Comparison of ENCODE assay signal across 21 cellular contexts in genomic region chr6:163314791-163315404, GRCh38.
DNase-seq lines count a peak whose midpoint lies in the region; ATAC-seq and TF ChIP-seq lines count a peak whose summit lies in the region.
"Had no signal": no experiment of that assay in that cellular context is flagged by ENCODE, and none has a peak within 500 bp of the region (broad histone marks: within the 10 kb centered on the region; RNA-seq: fewer than 3 reads in every experiment).

No MANE protein-coding gene starts in this region.

- H3K4me3 ChIP-seq in epithelial cell of esophagus (ENCODE audit: low read length) (no peak overlapping the region), neuron (ENCODE audit: low read length) (no peak overlapping the region), vagina (no peak overlapping the region)
- H3K4me3 ChIP-seq: MG63, right lobe of liver had no signal

- H3K27me3 Mint-ChIP-seq in activated CD4-positive, alpha-beta T cell treated with anti-CD3 and anti-CD28 coated beads for 36 hours = peaks cover 8% of the 10 kb centered on the region

- in situ Hi-C loops in SK-MEL-5 (cut with HindIII; ENCODE audit: low pct_unique_long_range_greater_than_20kb, low sequenced_read_pairs) = no loop called here

- CTCF ChIA-PET in activated CD4-positive, alpha-beta T cell treated with anti-CD3 and anti-CD28 coated beads for 36 hours (lab: Charles Lee) = no interaction called here

- DNase-seq in SK-MEL-5 (ENCODE audit: low read depth, low spot score) (peak; percentile 83), epithelial cell of esophagus (ENCODE audit: low read depth) (peak; percentile 15), vagina (ENCODE audit: extremely low spot score in 2 of 2) (peak; percentile 52 to 70), SW480 (ENCODE audit: low spot score) (no peak)
- DNase-seq in activated CD4-positive, alpha-beta T cell treated with anti-CD3 and anti-CD28 coated beads for 36 hours = no peak
- no peak for DNase-seq in stimulated activated CD4-positive, alpha-beta T cell treated with anti-CD3 and anti-CD28 coated beads, Interleukin-12 subunit alpha, Interleukin-12 subunit beta, amount 100 ng/mL, for 4 hours
- DNase-seq: activated CD4-positive, alpha-beta memory T cell treated with anti-CD3 and anti-CD28 coated beads for 36 hours; activated CD4-positive, CD25-positive, alpha-beta regulatory T cell; activated effector memory CD4-positive, alpha-beta T cell treated with Interleukin-2 at 50 U/mL for 16 hours; activated naive CD8-positive, alpha-beta T cell treated with anti-CD3 and anti-CD28 coated beads, Interleukin-2, amount 50 U/mL, for 24 hours; cortex of kidney; MG63; NCI-H1436; NCI-H510A treated with DMSO at 0.1 percent for 48 hours; right lobe of liver; stimulated activated CD4-positive, alpha-beta T cell treated with anti-CD3 and anti-CD28 coated beads, Interleukin-15, amount 100 ng/mL, for 24 hours; stimulated activated CD8-positive, alpha-beta memory T cell treated with anti-CD3 and anti-CD28 coated beads, Interleukin-4, amount 100 ng/mL, for 48 hours had no signal

- no peak for ATAC-seq in activated CD4-positive, alpha-beta T cell treated with anti-CD3 and anti-CD28 coated beads for 36 hours
- ATAC-seq: activated naive CD8-positive, alpha-beta T cell treated with anti-CD3 and anti-CD28 coated beads, Interleukin-2, amount 50 U/mL, for 24 hours; HCT116; right lobe of liver had no signal

- TF ChIP-seq CTCF in epithelial cell of esophagus (IDR thresholded peaks at IDR 0.05; ENCODE audit: insufficient read depth, low read depth, low read length, missing control alignments) = no peak
- no peak for TF ChIP-seq CTCF in vagina (IDR thresholded peaks at IDR 0.05)

- no peaks in the 10 kb centered on the region for H3K9me3 Mint-ChIP-seq in activated CD4-positive, alpha-beta T cell treated with anti-CD3 and anti-CD28 coated beads for 36 hours (ENCODE audit: low read depth)
- H3K9me3 Mint-ChIP-seq: activated CD4-positive, alpha-beta memory T cell treated with anti-CD3 and anti-CD28 coated beads for 36 hours; activated naive CD8-positive, alpha-beta T cell treated with anti-CD3 and anti-CD28 coated beads, Interleukin-2, amount 50 U/mL, for 24 hours had no signal

- H3K4me3 Mint-ChIP-seq in activated CD4-positive, alpha-beta T cell treated with anti-CD3 and anti-CD28 coated beads for 36 hours = no peak overlapping the region
- H3K4me3 Mint-ChIP-seq: activated CD4-positive, alpha-beta memory T cell treated with anti-CD3 and anti-CD28 coated beads for 36 hours; activated naive CD8-positive, alpha-beta T cell treated with anti-CD3 and anti-CD28 coated beads, Interleukin-2, amount 50 U/mL, for 24 hours; IgD-negative memory B cell had no signal

- peaks cover 21% of the 10 kb centered on the region for H3K4me1 ChIP-seq in neuron (ENCODE audit: insufficient read depth, low read length)
- no peaks in the 10 kb centered on the region for H3K4me1 ChIP-seq in vagina

- intact Hi-C loops in vagina (cut with DNase I) = no loop called here
- intact Hi-C loops in activated CD4-positive, alpha-beta T cell treated with anti-CD3 and anti-CD28 coated beads for 36 hours (cut with DNase I, micrococcal nuclease) = no loop called here

- no peaks in the 10 kb centered on the region for H3K36me3 Mint-ChIP-seq in activated CD4-positive, alpha-beta T cell treated with anti-CD3 and anti-CD28 coated beads for 36 hours (ENCODE audit: low read depth)
- H3K36me3 Mint-ChIP-seq: activated CD4-positive, alpha-beta memory T cell treated with anti-CD3 and anti-CD28 coated beads for 36 hours; IgD-negative memory B cell had no signal

- peak overlapping the region; percentile 12 for H2AFZ ChIP-seq in neuron (ENCODE audit: low read depth, low read length)

- H3K36me3 ChIP-seq in neuron (ENCODE audit: insufficient read depth, low read length) (no peaks in the 10 kb centered on the region), vagina (no peaks in the 10 kb centered on the region)
- H3K36me3 ChIP-seq: MG63, right lobe of liver had no signal

- no peaks in the 10 kb centered on the region for H3K27me3 ChIP-seq in neuron (ENCODE audit: insufficient read depth, low read length)
- H3K27me3 ChIP-seq in vagina = no peaks in the 10 kb centered on the region
- H3K27me3 ChIP-seq: MG63, right lobe of liver had no signal

- no peak for TF ChIP-seq POLR2A in vagina (IDR thresholded peaks at IDR 0.05)

- POLR2A ChIA-PET in activated CD4-positive, alpha-beta T cell treated with anti-CD3 and anti-CD28 coated beads for 36 hours (lab: Charles Lee) = no interaction called here

- no peaks in the 10 kb centered on the region for H3K4me1 Mint-ChIP-seq in activated CD4-positive, alpha-beta T cell treated with anti-CD3 and anti-CD28 coated beads for 36 hours
- H3K4me1 Mint-ChIP-seq: activated naive CD8-positive, alpha-beta T cell treated with anti-CD3 and anti-CD28 coated beads, Interleukin-2, amount 50 U/mL, for 24 hours; IgD-negative memory B cell had no signal

- H3K9me3 ChIP-seq in neuron (ENCODE audit: low read length) (no peaks in the 10 kb centered on the region), vagina (no peaks in the 10 kb centered on the region)
- H3K9me3 ChIP-seq: MG63, right lobe of liver had no signal

- H3K27ac Mint-ChIP-seq in activated CD4-positive, alpha-beta T cell treated with anti-CD3 and anti-CD28 coated beads for 36 hours = no peak overlapping the region
- H3K27ac Mint-ChIP-seq: activated CD4-positive, alpha-beta memory T cell treated with anti-CD3 and anti-CD28 coated beads for 36 hours; activated naive CD8-positive, alpha-beta T cell treated with anti-CD3 and anti-CD28 coated beads, Interleukin-2, amount 50 U/mL, for 24 hours; IgD-negative memory B cell had no signal

- H3K27ac ChIP-seq in vagina = no peak overlapping the region
- H3K27ac ChIP-seq: right lobe of liver, RWPE1 had no signal

Comparison
In these comparisons a context has a peak if more than half of its experiments do, and no peak if none do; other contexts are left out.
1. DNase-seq: peak in SK-MEL-5 (single experiment), epithelial cell of esophagus (single experiment) and vagina (2 of 2); none in SW480 (single experiment), activated CD4-positive, alpha-beta T cell treated with anti-CD3 and anti-CD28 coated beads for 36 hours (single experiment) and stimulated activated CD4-positive, alpha-beta T cell treated with anti-CD3 and anti-CD28 coated beads, Interleukin-12 subunit alpha, Interleukin-12 subunit beta, amount 100 ng/mL, for 4 hours (single experiment).